In genomic region chr16:85717393-85718152, GRCh38 we compare ENCODE assay signal across 8 cellular contexts. TPM values are rescaled to one million over a fixed set of nuclear protein-coding genes. Genes with fewer than 3 reads are reported as not detected.
DNase-seq lines count a peak whose midpoint lies in the region; ATAC-seq, FAIRE-seq and TF ChIP-seq lines count a peak whose summit lies in the region.

No MANE protein-coding gene starts in this region.

- H3K4me3 Mint-ChIP-seq in Calu3 (ENCODE audit: low read depth, unreplicated experiment): no peak overlapping the region

- no peaks in the 10 kb centered on the region for H3K9me3 Mint-ChIP-seq in Calu3 (ENCODE audit: low read depth, unreplicated experiment)

- DNase-seq in Calu3: peak; percentile 79
- peak; percentile 63 for DNase-seq in LHCN-M2 (ENCODE audit: low read depth)
- no peak for DNase-seq in RWPE2 (ENCODE audit: low spot score)
- DNase-seq in activated effector memory CD4-positive, alpha-beta T cell treated with Interleukin-2 at 50 U/mL for 16 hours: peak; percentile 6
- peak; percentile 64 for DNase-seq in foreskin melanocyte
- DNase-seq in pancreas: peak; percentile 49 to 87 (median 70)
- DNase-seq in transverse colon: peak; percentile 72

- H3K27me3 Mint-ChIP-seq in Calu3 (ENCODE audit: unreplicated experiment): peaks cover 19% of the 10 kb centered on the region

- no peaks in the 10 kb centered on the region for H3K4me1 Mint-ChIP-seq in Calu3 (ENCODE audit: low read depth, unreplicated experiment)

- H3K27ac ChIP-seq in RWPE2 (ENCODE audit: poor library complexity, severe bottlenecking) (peak overlapping the region; percentile 62), pancreas (no peak overlapping the region), transverse colon (no peak overlapping the region)

- TF ChIP-seq CTCF in Calu3 (IDR thresholded peaks at IDR 0.05; ENCODE audit: unreplicated experiment): peak; percentile 80
- peak; percentile 77 for TF ChIP-seq CTCF in RWPE2 (IDR thresholded peaks at IDR 0.05; ENCODE audit: poor library complexity, severe bottlenecking)
- TF ChIP-seq CTCF in pancreas (IDR thresholded peaks at IDR 0.05): peak; percentile 46 to 69 (median 58)
- TF ChIP-seq CTCF in transverse colon (IDR thresholded peaks at IDR 0.05): peak; percentile 80 to 86 (median 82)

- ATAC-seq in RWPE2 (ENCODE audit: low read depth) (no peak), pancreas (peak; percentile 68 to 87 (median 85)), GM21526 (IDR thresholded peaks at IDR 0.05; ENCODE audit: low FRiP score, unreplicated experiment) (no peak)

- no peaks in the 10 kb centered on the region for H3K27me3 ChIP-seq in RWPE2 (ENCODE audit: insufficient read depth, poor library complexity, severe bottlenecking)
- no peaks in the 10 kb centered on the region for H3K27me3 ChIP-seq in pancreas
- H3K27me3 ChIP-seq in transverse colon: no peaks in the 10 kb centered on the region

- no peak for TF ChIP-seq POLR2A in transverse colon (IDR thresholded peaks at IDR 0.05)

- H3K4me1 ChIP-seq in RWPE2 (ENCODE audit: insufficient read depth, poor library complexity, severe bottlenecking): peaks cover 38% of the 10 kb centered on the region
- H3K4me1 ChIP-seq in pancreas: no peaks in the 10 kb centered on the region
- peaks cover 0 to 19% (median 3%) of the 10 kb centered on the region in 4 donors for H3K4me1 ChIP-seq in transverse colon

- H3K27ac Mint-ChIP-seq in Calu3 (ENCODE audit: unreplicated experiment): no peak overlapping the region

- H3K4me3 ChIP-seq in RWPE2 (ENCODE audit: severe bottlenecking) (no peak overlapping the region), pancreas (no peak overlapping the region), transverse colon (no peak overlapping the region)

- in situ Hi-C loops in transverse colon (cut with MboI; ENCODE audit: low pct_ligation_motif_present in 1 of 4, low pct_unique_long_range_greater_than_20kb in 1 of 4, low sequenced_read_pairs in 3 of 4): loop anchor here in 2 of 4 donors (25.0 kb wide), 2 partner anchors 305 to 430 kb away; no protein-coding TSS in a partner anchor

- WGBS in pancreas, 2 donors: 34 to 40% methylated on average over 21 of the region's 21 CpGs
- 41% methylated on average over 21 of the region's 21 CpGs; no CpG with 5 or more reads in 1 of the 2 donors for WGBS in transverse colon (ENCODE audit: low coverage in 1 of 2), 2 donors

- no peak for TF ChIP-seq EP300 in transverse colon (IDR thresholded peaks at IDR 0.05; ENCODE audit: low read depth)

- CTCF ChIA-PET in Calu3 (lab: Charles Lee): no interaction called here

- BruUV-seq in Calu3 (replicated peaks; lab: Mats Ljungman, UMichigan): no TSS peak

- H3K9me3 ChIP-seq in RWPE2 (ENCODE audit: severe bottlenecking) (no peaks in the 10 kb centered on the region), pancreas (no peaks in the 10 kb centered on the region), transverse colon (no peaks in the 10 kb centered on the region)

- FAIRE-seq in pancreas (lab: Jason Lieb, UNC): no peak

- H3K36me3 Mint-ChIP-seq in Calu3 (ENCODE audit: insufficient read depth, unreplicated experiment): peaks cover 6% of the 10 kb centered on the region

- H3K36me3 ChIP-seq in RWPE2 (ENCODE audit: low read depth) (peaks cover 79% of the 10 kb centered on the region), pancreas (no peaks in the 10 kb centered on the region), transverse colon (no peaks in the 10 kb centered on the region)

- intact Hi-C loops in Calu3 (cut with micrococcal nuclease; ENCODE audit: unreplicated experiment) (loop anchor here (1.0 to 10.0 kb wide), 3 partner anchors 33 to 323 kb away; partner anchors contain the start of gene C16orf74), pancreas (cut with DNase I) (loop anchor here in 2 of 3 donors (5.0 to 10.0 kb wide), 2 partner anchors 50 to 443 kb away; no protein-coding TSS in a partner anchor), transverse colon (cut with DNase I; ENCODE audit: low total_unique reads) (loop anchor here (2.0 to 10.0 kb wide), 4 partner anchors 101 to 603 kb away; partner anchors contain the start of gene CIBAR2)

RNA-seq across cellular contexts. Expression of gene GINS2, which starts 28.8 kb away (rescaled TPM):
- total RNA-seq in Calu3 (2022): 19.7 and 25.2 TPM in 2 replicates
- total RNA-seq in LHCN-M2 (2014; rRNA removed): 33.1 and 38.6 TPM in 2 replicates
- 16.9 TPM for polyA plus RNA-seq in LHCN-M2 (2012)
- total RNA-seq in pancreas: 1 to 10 TPM in 2 of 6 donors, under 1 TPM in 4; 0.37 to 1.6 (median 0.71) TPM
- 1 to 10 TPM in 1 of 2 donors, under 1 TPM in 1; 0.76 to 1.9 TPM for polyA plus RNA-seq in pancreas
- 1 to 10 TPM in 2 of 4 donors, under 1 TPM in 1, not detected in 1; 1.00 to 4.4 (median 1.2) TPM for total RNA-seq in transverse colon

RNA-seq across cellular contexts. Expression of gene C16orf74, which starts 33.3 kb away (rescaled TPM):
- total RNA-seq in Calu3 (2022): 2.2 and 3.4 TPM in 2 replicates
- total RNA-seq in LHCN-M2 (2014; rRNA removed): not detected in 2 replicates
- polyA plus RNA-seq in LHCN-M2 (2012): 0.58 TPM
- under 1 TPM; 0.37 to 0.87 (median 0.61) TPM for total RNA-seq in pancreas
- polyA plus RNA-seq in pancreas: 1 to 10 TPM in 1 of 2 donors, under 1 TPM in 1; 0.84 to 1.3 TPM
- total RNA-seq in transverse colon: 1 to 10 TPM in 1 of 4 donors, under 1 TPM in 1, not detected in 2; 0.27 to 7.0 TPM

Comparison
In these comparisons a context has a peak if more than half of its experiments do, and no peak if none do; other contexts are left out.
1. ATAC-seq: peak in pancreas (4 of 4); none in RWPE2 (single experiment) and GM21526 (single experiment).
2. Peak in every context shown above with its lines, with median percentiles within 50 percentile points of each other: CTCF ChIP-seq.